ENCODE assay signal across 9 cellular contexts in genomic region chr10:24642921-24643678, GRCh38.
DNase-seq lines count a peak whose midpoint lies in the region; ATAC-seq and TF ChIP-seq lines count a peak whose summit lies in the region.
"Had no signal": no experiment of that assay in that cellular context is flagged by ENCODE, and none has a peak within 500 bp of the region (broad histone marks: within the 10 kb centered on the region; RNA-seq: fewer than 3 reads in every experiment).

No MANE protein-coding gene starts in this region.

- DNase-seq in ACHN: peak; percentile 80
- peak; percentile 88 for DNase-seq in HFFc6
- peak; percentile 70 for DNase-seq in MM.1S
- DNase-seq in RWPE2 (ENCODE audit: low spot score): no peak
- peak; percentile 9 for DNase-seq in endothelial cell (ENCODE audit: low spot score)
- peak in 1 of 3 donors; percentile 54 for DNase-seq in mucosa of descending colon
- DNase-seq in HK-2 (ENCODE audit: unreplicated experiment): no peak

- H2AFZ ChIP-seq in MM.1S (ENCODE audit: low read length): no peak overlapping the region

- no peaks in the 10 kb centered on the region for H3K9me3 ChIP-seq in MM.1S (replicated peaks; ENCODE audit: insufficient read depth, low read length)
- no peaks in the 10 kb centered on the region for H3K9me3 ChIP-seq in RWPE2 (ENCODE audit: severe bottlenecking)
- no peaks in the 10 kb centered on the region for H3K9me3 ChIP-seq in mucosa of descending colon

- no peak overlapping the region for H3K4me3 ChIP-seq in MM.1S (ENCODE audit: low read length)
- H3K4me3 ChIP-seq in RWPE2 (ENCODE audit: severe bottlenecking): no peak overlapping the region
- H3K4me3 ChIP-seq in mucosa of descending colon: no peak overlapping the region

- 0 out of 2 replicates have a peak, but pooled peaks cover 7% of the 10 kb centered on the region for H3F3A ChIP-seq in MM.1S (ENCODE audit: insufficient read depth, low read length)

- no peaks in the 10 kb centered on the region for H3K36me3 ChIP-seq in MM.1S (replicated peaks; ENCODE audit: insufficient read depth, low read length)
- H3K36me3 ChIP-seq in RWPE2 (ENCODE audit: low read depth): no peaks in the 10 kb centered on the region
- no peaks in the 10 kb centered on the region for H3K36me3 ChIP-seq in mucosa of descending colon (ENCODE audit: low read depth)

- H4K20me1 ChIP-seq in MM.1S (ENCODE audit: insufficient read depth, low read length): no peaks in the 10 kb centered on the region

- no peaks in the 10 kb centered on the region for H3K9me2 ChIP-seq in MM.1S (replicated peaks; ENCODE audit: insufficient read depth, low read length)

- H3K79me2 ChIP-seq in MM.1S (ENCODE audit: low read length): no peaks in the 10 kb centered on the region

- peaks cover 24% of the 10 kb centered on the region for H3K4me1 Mint-ChIP-seq in HFFc6 (ENCODE audit: low read depth)
- no peaks in the 10 kb centered on the region for H3K4me1 Mint-ChIP-seq in endothelial cell (ENCODE audit: unreplicated experiment)

- H3K27ac ChIP-seq in MM.1S (ENCODE audit: low read length) (no peak overlapping the region), RWPE2 (ENCODE audit: poor library complexity, severe bottlenecking) (peak overlapping the region; percentile 36)

- in situ Hi-C loops in ACHN (cut with HindIII; ENCODE audit: low pct_ligation_motif_present, low pct_unique_long_range_greater_than_20kb, low sequenced_read_pairs): no loop called here

- H3K9me3 Mint-ChIP-seq in HFFc6: no peaks in the 10 kb centered on the region
- H3K9me3 Mint-ChIP-seq in endothelial cell (ENCODE audit: unreplicated experiment): no peaks in the 10 kb centered on the region
- H3K9me3 Mint-ChIP-seq: IgD-negative memory B cell had no signal

- TF ChIP-seq CTCF in GM12873 (IDR thresholded peaks at IDR 0.05; ENCODE audit: insufficient read depth, low read depth, low read length, missing control alignments): peak; percentile 67
- peak; percentile 91 for TF ChIP-seq CTCF in HFFc6 (IDR thresholded peaks at IDR 0.05)
- peak; percentile 77 for TF ChIP-seq CTCF in MM.1S (IDR thresholded peaks at IDR 0.05; ENCODE audit: low read length)
- peak; percentile 90 for TF ChIP-seq CTCF in RWPE2 (IDR thresholded peaks at IDR 0.05; ENCODE audit: poor library complexity, severe bottlenecking)
- TF ChIP-seq CTCF in endothelial cell (IDR thresholded peaks at IDR 0.05; ENCODE audit: unreplicated experiment): peak; percentile 71
- TF ChIP-seq CTCF in mucosa of descending colon (IDR thresholded peaks at IDR 0.05): peak; percentile 58

- H3K27ac Mint-ChIP-seq in HFFc6: no peak overlapping the region
- H3K27ac Mint-ChIP-seq in endothelial cell (ENCODE audit: unreplicated experiment): no peak overlapping the region
- H3K27ac Mint-ChIP-seq: IgD-negative memory B cell had no signal

- H3K4me1 ChIP-seq in MM.1S (ENCODE audit: low read length) (peaks cover 16% of the 10 kb centered on the region), RWPE2 (ENCODE audit: insufficient read depth, poor library complexity, severe bottlenecking) (peaks cover 10% of the 10 kb centered on the region), mucosa of descending colon (ENCODE audit: low read depth) (peaks cover 10% of the 10 kb centered on the region)

- H3K36me3 Mint-ChIP-seq in HFFc6 (ENCODE audit: low read depth) (peaks cover 5% of the 10 kb centered on the region; the same call in 1 of the 2 replicates), endothelial cell (ENCODE audit: low read depth, unreplicated experiment) (no peaks in the 10 kb centered on the region)
- H3K36me3 Mint-ChIP-seq: IgD-negative memory B cell had no signal

- no peaks in the 10 kb centered on the region for H3K27me3 Mint-ChIP-seq in HFFc6 (ENCODE audit: insufficient read depth)
- no peaks in the 10 kb centered on the region for H3K27me3 Mint-ChIP-seq in endothelial cell (ENCODE audit: unreplicated experiment)

- H3K27me3 ChIP-seq in MM.1S (replicated peaks; ENCODE audit: insufficient read depth, low read length): no peaks in the 10 kb centered on the region
- no peaks in the 10 kb centered on the region for H3K27me3 ChIP-seq in RWPE2 (ENCODE audit: insufficient read depth, poor library complexity, severe bottlenecking)

- H3K9ac ChIP-seq in MM.1S (ENCODE audit: low read length): no peak overlapping the region

- intact Hi-C loops in mucosa of descending colon (cut with DNase I, micrococcal nuclease): loop anchor here in 1 of 2 donors (10.0 kb wide), 1 partner anchor 442 kb away; no protein-coding TSS in a partner anchor

- no peak overlapping the region for H3K4me3 Mint-ChIP-seq in HFFc6
- H3K4me3 Mint-ChIP-seq in endothelial cell (ENCODE audit: unreplicated experiment): no peak overlapping the region
- H3K4me3 Mint-ChIP-seq: IgD-negative memory B cell had no signal

- ATAC-seq in RWPE2 (ENCODE audit: low read depth) (peak; percentile 98), mucosa of descending colon (peak; percentile 94)

- no peak overlapping the region for H3K4me2 ChIP-seq in MM.1S (ENCODE audit: low read depth, low read length)

Comparison
In these comparisons a context has a peak if more than half of its experiments do, and no peak if none do; other contexts are left out.
1. DNase-seq: peak in ACHN (single experiment), HFFc6 (single experiment), MM.1S (single experiment) and endothelial cell (single experiment); none in RWPE2 (single experiment) and HK-2 (single experiment).
2. Peak in every context shown above with its lines, with median percentiles within 50 percentile points of each other: CTCF ChIP-seq.